Comparison of ENCODE assay signal across 8 cellular contexts in the genomic region with DNA sequence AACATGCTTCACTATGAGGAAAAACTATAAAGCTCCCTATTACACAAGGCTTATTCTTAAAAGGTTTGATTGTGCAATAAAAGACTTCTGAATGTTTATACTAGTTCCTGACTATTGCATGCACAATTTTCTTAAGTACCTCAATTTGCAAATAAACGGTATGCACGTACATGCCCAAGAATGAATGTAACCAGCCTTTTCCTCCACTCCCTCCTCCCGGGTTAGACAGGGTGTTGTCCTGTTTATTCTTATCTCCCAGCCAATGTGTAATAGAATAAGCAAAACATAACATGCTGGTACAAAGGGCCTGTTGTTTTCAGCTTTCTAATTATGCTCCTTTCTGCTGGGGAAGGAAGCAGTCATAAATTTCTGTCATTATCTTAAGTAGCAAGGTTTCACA.
DNase-seq lines count a peak whose midpoint lies in the region; ATAC-seq, FAIRE-seq and TF ChIP-seq lines count a peak whose summit lies in the region.

No MANE protein-coding gene starts in this region.

- H3K9me3 Mint-ChIP-seq in activated T-cell treated with anti-CD3 and anti-CD28 coated beads, Interleukin-2, amount 50 U/mL, for 4 hours: no peaks in the 10 kb centered on the region

- no peak overlapping the region for H3K4me3 ChIP-seq in fibroblast of pulmonary artery (replicated peaks; ENCODE audit: low read depth, low read length)

- DNase-seq in GM19239 (ENCODE audit: insufficient read length, low spot score): no peak
- peak; percentile 54 for DNase-seq in NOMO-1 treated with dmso at 0.1 percent for 144 hours (lab: John Stamatoyannopoulos, UW; ENCODE audit: unreplicated experiment)
- peak; percentile 95 for DNase-seq in fibroblast of pulmonary artery (ENCODE audit: low read depth)
- no peak for DNase-seq in sciatic nerve (ENCODE audit: low spot score)
- no peak for DNase-seq in activated T-cell treated with anti-CD3 and anti-CD28 coated beads, Interleukin-2, amount 50 U/mL, for 4 hours

- no peaks in the 10 kb centered on the region for H3K27me3 Mint-ChIP-seq in activated T-cell treated with anti-CD3 and anti-CD28 coated beads, Interleukin-2, amount 50 U/mL, for 4 hours (ENCODE audit: low read depth)

- FAIRE-seq in GM19239 (lab: Jason Lieb, UNC): peak; percentile 14

- peaks cover 19% of the 10 kb centered on the region for H3K4me1 Mint-ChIP-seq in activated T-cell treated with anti-CD3 and anti-CD28 coated beads, Interleukin-2, amount 50 U/mL, for 4 hours (ENCODE audit: low read depth)

- H3K4me3 Mint-ChIP-seq in activated T-cell treated with anti-CD3 and anti-CD28 coated beads, Interleukin-2, amount 50 U/mL, for 4 hours: no peak overlapping the region

- H3K36me3 Mint-ChIP-seq in activated T-cell treated with anti-CD3 and anti-CD28 coated beads, Interleukin-2, amount 50 U/mL, for 4 hours (ENCODE audit: insufficient read depth): peaks cover 45% of the 10 kb centered on the region

- ATAC-seq in sciatic nerve (peak; percentile 85), GM21526 (IDR thresholded peaks at IDR 0.05; ENCODE audit: low FRiP score, unreplicated experiment) (no peak), HG03039 (IDR thresholded peaks at IDR 0.05; ENCODE audit: unreplicated experiment) (no peak), GM19324 (IDR thresholded peaks at IDR 0.05; ENCODE audit: low FRiP score, unreplicated experiment) (no peak)
- no peak for ATAC-seq in activated T-cell treated with anti-CD3 and anti-CD28 coated beads, Interleukin-2, amount 50 U/mL, for 4 hours

- no peak for TF ChIP-seq CTCF in fibroblast of pulmonary artery (IDR thresholded peaks at IDR 0.05; ENCODE audit: low read length, missing control alignments)

- intact Hi-C loops in sciatic nerve (cut with DNase I): no loop called here

Comparison
In these comparisons a context has a peak if more than half of its experiments do, and no peak if none do; other contexts are left out.
1. DNase-seq: peak in NOMO-1 treated with dmso at 0.1 percent for 144 hours (single experiment) and fibroblast of pulmonary artery (single experiment); none in GM19239 (single experiment), sciatic nerve (single experiment) and activated T-cell treated with anti-CD3 and anti-CD28 coated beads, Interleukin-2, amount 50 U/mL, for 4 hours (single experiment).